Comparison of ENCODE assay signal across 8 cellular contexts in genomic region chr5:172450861-172451695, GRCh38. TPM values are rescaled to one million over a fixed set of nuclear protein-coding genes. Genes with fewer than 3 reads are reported as not detected.
A peak's percentile ranks its signal among the peaks of the same experiment; 100 is the strongest.
DNase-seq lines count a peak whose midpoint lies in the region; ATAC-seq, FAIRE-seq and TF ChIP-seq lines count a peak whose summit lies in the region.

No MANE protein-coding gene starts in this region.

- intact Hi-C loops in CD4-positive, alpha-beta memory T cell (cut with micrococcal nuclease) = no loop called here
- intact Hi-C loops in activated CD4-positive, alpha-beta T cell treated with anti-CD3 and anti-CD28 coated beads, Interleukin-2, amount 10 ng/mL, durations not matched to agents 24 days and 14 days (cut with micrococcal nuclease) = no loop called here

- H3K4me3 ChIP-seq in CD4-positive, alpha-beta memory T cell (ENCODE audit: low read length in 2 of 2) = no peak overlapping the region

- FAIRE-seq in urothelium cell line (lab: Jason Lieb, UNC) = no peak

- DNase-seq in CD4-positive, alpha-beta memory T cell = peak in 4 of 5 donors; percentile 18 to 28 (median 22)
- peak; percentile 64 for DNase-seq in HuH-7.5 (ENCODE audit: low spot score)
- peak; percentile 82 for DNase-seq in activated CD4-positive, alpha-beta T cell treated with anti-CD3 and anti-CD28 coated beads, Interleukin-2, amount 10 ng/mL, durations not matched to agents 24 days and 14 days
- DNase-seq in endothelial cell (ENCODE audit: low spot score) = peak; percentile 54
- DNase-seq in naive B cell = peak; percentile 16
- DNase-seq in urothelium cell line (ENCODE audit: low spot score) = peak; percentile 45

- H3K4me1 Mint-ChIP-seq in CD4-positive, alpha-beta memory T cell = peaks cover 2 to 20% (median 12%) of the 10 kb centered on the region in 4 donors
- peaks cover 4% of the 10 kb centered on the region for H3K4me1 Mint-ChIP-seq in activated CD4-positive, alpha-beta T cell treated with anti-CD3 and anti-CD28 coated beads, Interleukin-2, amount 10 ng/mL, durations not matched to agents 24 days and 14 days
- peaks cover 38% of the 10 kb centered on the region for H3K4me1 Mint-ChIP-seq in endothelial cell (ENCODE audit: unreplicated experiment)
- H3K4me1 Mint-ChIP-seq in naive B cell = peaks cover 11 to 22% (median 21%) of the 10 kb centered on the region in 3 donors

- H3K27ac Mint-ChIP-seq in CD4-positive, alpha-beta memory T cell = no peak overlapping the region
- H3K27ac Mint-ChIP-seq in activated CD4-positive, alpha-beta T cell treated with anti-CD3 and anti-CD28 coated beads, Interleukin-2, amount 10 ng/mL, durations not matched to agents 24 days and 14 days = no peak overlapping the region
- peak overlapping the region; percentile 78 for H3K27ac Mint-ChIP-seq in endothelial cell (ENCODE audit: unreplicated experiment)
- no peak overlapping the region for H3K27ac Mint-ChIP-seq in naive B cell

- H3K9me3 ChIP-seq in CD4-positive, alpha-beta memory T cell (ENCODE audit: control insufficient read depth in 1 of 2, low read length in 2 of 2) = no peaks in the 10 kb centered on the region

- peaks cover 26 to 43% of the 10 kb centered on the region in 2 donors for H3K27me3 Mint-ChIP-seq in CD4-positive, alpha-beta memory T cell
- H3K27me3 Mint-ChIP-seq in activated CD4-positive, alpha-beta T cell treated with anti-CD3 and anti-CD28 coated beads, Interleukin-2, amount 10 ng/mL, durations not matched to agents 24 days and 14 days = peaks cover 55% of the 10 kb centered on the region
- H3K27me3 Mint-ChIP-seq in endothelial cell (ENCODE audit: unreplicated experiment) = peaks cover 25% of the 10 kb centered on the region
- H3K27me3 Mint-ChIP-seq in naive B cell = peaks cover 47 to 69% (median 58%) of the 10 kb centered on the region in 3 donors

- H3K4me3 Mint-ChIP-seq in CD4-positive, alpha-beta memory T cell = peak overlapping the region in 3 of 8 donors; percentile 13 to 59 (median 47)
- H3K4me3 Mint-ChIP-seq in activated CD4-positive, alpha-beta T cell treated with anti-CD3 and anti-CD28 coated beads, Interleukin-2, amount 10 ng/mL, durations not matched to agents 24 days and 14 days = no peak overlapping the region
- H3K4me3 Mint-ChIP-seq in endothelial cell (ENCODE audit: unreplicated experiment) = peak overlapping the region; percentile 56
- H3K4me3 Mint-ChIP-seq in naive B cell = peak overlapping the region in 1 of 8 donors; percentile 63

- CTCF ChIA-PET in CD4-positive, alpha-beta memory T cell (lab: Charles Lee; ENCODE audit: partially characterized antibody) = interaction anchor here (0.6 to 2.6 kb wide), 18 partner anchors 8 to 836 kb away, joined by 3 to 18 read pairs (median 3); no protein-coding TSS in a partner anchor

- H3K36me3 Mint-ChIP-seq in CD4-positive, alpha-beta memory T cell = no peaks in the 10 kb centered on the region
- no peaks in the 10 kb centered on the region for H3K36me3 Mint-ChIP-seq in activated CD4-positive, alpha-beta T cell treated with anti-CD3 and anti-CD28 coated beads, Interleukin-2, amount 10 ng/mL, durations not matched to agents 24 days and 14 days (ENCODE audit: low read depth)
- H3K36me3 Mint-ChIP-seq in endothelial cell (ENCODE audit: low read depth, unreplicated experiment) (no peaks in the 10 kb centered on the region), naive B cell (peaks cover 0 to 7% of the 10 kb centered on the region in 2 donors)

- POLR2A ChIA-PET in CD4-positive, alpha-beta memory T cell (lab: Charles Lee; ENCODE audit: partially characterized antibody) = no interaction called here

- TF ChIP-seq CTCF in endothelial cell (IDR thresholded peaks at IDR 0.05; ENCODE audit: unreplicated experiment) = peak; percentile 60

- H3K36me3 ChIP-seq in CD4-positive, alpha-beta memory T cell (ENCODE audit: insufficient read depth, low read length) = no peaks in the 10 kb centered on the region

- H3K27me3 ChIP-seq in CD4-positive, alpha-beta memory T cell (ENCODE audit: insufficient read depth, low read length) = peaks cover 5% of the 10 kb centered on the region

- ATAC-seq in naive B cell (ENCODE audit: low read depth in 2 of 2) (no peak), HG03439 (IDR thresholded peaks at IDR 0.05; ENCODE audit: unreplicated experiment) (no peak), HG02973 (IDR thresholded peaks at IDR 0.05; ENCODE audit: unreplicated experiment) (no peak)

- peaks cover 0 to 3% (median 0%) of the 10 kb centered on the region in 8 donors for H3K9me3 Mint-ChIP-seq in CD4-positive, alpha-beta memory T cell
- no peaks in the 10 kb centered on the region for H3K9me3 Mint-ChIP-seq in activated CD4-positive, alpha-beta T cell treated with anti-CD3 and anti-CD28 coated beads, Interleukin-2, amount 10 ng/mL, durations not matched to agents 24 days and 14 days
- no peaks in the 10 kb centered on the region for H3K9me3 Mint-ChIP-seq in endothelial cell (ENCODE audit: unreplicated experiment)
- no peaks in the 10 kb centered on the region for H3K9me3 Mint-ChIP-seq in naive B cell

- peaks cover 11% of the 10 kb centered on the region for H3K4me1 ChIP-seq in CD4-positive, alpha-beta memory T cell (ENCODE audit: insufficient read depth, low read length)

- H3K27ac ChIP-seq in CD4-positive, alpha-beta memory T cell (ENCODE audit: low read depth, low read length) = no peak overlapping the region

RNA-seq across cellular contexts. Expression of gene SH3PXD2B, which starts 3.2 kb away (rescaled TPM):
- total RNA-seq in CD4-positive, alpha-beta memory T cell = under 1 TPM; 0.19 to 0.38 TPM
- not detected for polyA plus RNA-seq in CD4-positive, alpha-beta memory T cell
- 0.16 and 0.19 TPM in 2 replicates for total RNA-seq in activated CD4-positive, alpha-beta T cell treated with anti-CD3 and anti-CD28 coated beads, Interleukin-2, amount 10 ng/mL, durations not matched to agents 24 days and 14 days
- total RNA-seq in endothelial cell (ENCODE audit: unreplicated experiment) = 74.1 TPM
- not detected for polyA plus RNA-seq in naive B cell (ENCODE audit: low read depth in 6 of 6)

Comparison
In these comparisons a context has a peak if more than half of its experiments do, and no peak if none do; other contexts are left out.
1. DNase-seq: peak in every context shown above with its lines; median percentile 82 in activated CD4-positive, alpha-beta T cell treated with anti-CD3 and anti-CD28 coated beads, Interleukin-2, amount 10 ng/mL, durations not matched to agents 24 days and 14 days; 64 in HuH-7.5; 54 in endothelial cell; 45 in urothelium cell line; 22 in CD4-positive, alpha-beta memory T cell; 16 in naive B cell.
2. RNA of gene SH3PXD2B, which starts 3.2 kb away (total RNA-seq): 74.1 TPM in endothelial cell (single experiment); 0.19 to 0.38 TPM in CD4-positive, alpha-beta memory T cell and 0.16 to 0.19 TPM in activated CD4-positive, alpha-beta T cell treated with anti-CD3 and anti-CD28 coated beads, Interleukin-2, amount 10 ng/mL, durations not matched to agents 24 days and 14 days; every median in the first group is over 10 times any median in the second.